Comparison of ENCODE assay signal across 8 cellular contexts in genomic region chr1:26771285-26771642, GRCh38. TPM values are rescaled to one million over a fixed set of nuclear protein-coding genes. Genes with fewer than 3 reads are reported as not detected.
DNase-seq lines count a peak whose midpoint lies in the region; ATAC-seq and TF ChIP-seq lines count a peak whose summit lies in the region.

No MANE protein-coding gene starts in this region.

- POLR2A ChIA-PET in HCT116 (lab: Charles Lee) = interaction anchor here (1.0 to 2.1 kb wide), 4 partner anchors 17 to 148 kb away, joined by 3 to 13 read pairs (median 4); partner anchors contain the start of gene PIGV
- POLR2A ChIA-PET in activated CD4-positive, alpha-beta memory T cell treated with anti-CD3 and anti-CD28 coated beads, Interleukin-2, amount 10 ng/mL, durations not matched to agents 7 days and 5 days (lab: Charles Lee) = interaction anchor here (1.7 kb wide), 1 partner anchor 17 kb away, joined by 10 read pairs; the partner anchor contains the start of gene PIGV

- peak overlapping the region; percentile 61 for H3K27ac Mint-ChIP-seq in activated CD4-positive, alpha-beta memory T cell treated with anti-CD3 and anti-CD28 coated beads, Interleukin-2, amount 10 ng/mL, durations not matched to agents 7 days and 5 days

- 33% methylated on average over 3 of the region's 3 CpGs for whole genome bisulfite sequencing in smooth muscle cell (ENCODE audit: low lambda C conversion rate)

- no peaks in the 10 kb centered on the region for H3K9me2 ChIP-seq in HCT116 (ENCODE audit: insufficient read depth)

- peaks cover 41% of the 10 kb centered on the region for H3F3A ChIP-seq in smooth muscle cell (ENCODE audit: low read depth)

- no peak overlapping the region for H2AFZ ChIP-seq in HCT116 (ENCODE audit: low read depth, low read length, poor library complexity, severe bottlenecking)
- H2AFZ ChIP-seq in smooth muscle cell (ENCODE audit: low read depth) = no peak overlapping the region

- BruUV-seq in HCT116 (replicated peaks; lab: Mats Ljungman, UMichigan) = no TSS peak

- H3K4me3 ChIP-seq in HCT116 (replicated peaks in 1 of 2; ENCODE audit: low read depth in 1 of 2, low read length in 2 of 2) (peak overlapping the region in 1 of 2 experiments; percentile 26; a peak in 2 of 4 replicates), smooth muscle cell (no peak overlapping the region)

- peaks cover 94% of the 10 kb centered on the region for H3K36me3 Mint-ChIP-seq in activated CD4-positive, alpha-beta memory T cell treated with anti-CD3 and anti-CD28 coated beads, Interleukin-2, amount 10 ng/mL, durations not matched to agents 7 days and 5 days (ENCODE audit: low read depth)

- H3K9me3 Mint-ChIP-seq in activated CD4-positive, alpha-beta memory T cell treated with anti-CD3 and anti-CD28 coated beads, Interleukin-2, amount 10 ng/mL, durations not matched to agents 7 days and 5 days = no peaks in the 10 kb centered on the region

- H3K27ac ChIP-seq in HCT116 (ENCODE audit: low read depth, low read length) (peak overlapping the region; percentile 52), smooth muscle cell (ENCODE audit: low read depth) (peak overlapping the region; percentile 93)

- intact Hi-C loops in HCT116 (cut with micrococcal nuclease) = loop anchor here (5.0 kb wide), 1 partner anchor 44 kb away; no protein-coding TSS in a partner anchor
- intact Hi-C loops in left ventricle myocardium superior (cut with micrococcal nuclease) = no loop called here

- no peak for TF ChIP-seq CTCF in HCT116 (IDR thresholded peaks at IDR 0.05 in 2 of 3, conservative IDR thresholded peaks at IDR 0.05 in 1 of 3; ENCODE audit: borderline replicate concordance in 1 of 3, insufficient read depth in 1 of 3, low read depth in 2 of 3, low read length in 2 of 3)
- no peak for TF ChIP-seq CTCF in smooth muscle cell (IDR thresholded peaks at IDR 0.05; ENCODE audit: borderline replicate concordance, insufficient read depth, poor library complexity, severe bottlenecking)

- peak; percentile 46 for ATAC-seq in HCT116
- peak; percentile 9 for ATAC-seq in left ventricle myocardium superior
- no peak for ATAC-seq in HG02885 (IDR thresholded peaks at IDR 0.05; ENCODE audit: poor library complexity, unreplicated experiment)

- H3K4me1 ChIP-seq in HCT116 (ENCODE audit: control insufficient read depth in 1 of 2, insufficient read depth in 2 of 2, low read length in 2 of 2) = peaks cover 21 to 59% of the 10 kb centered on the region in 2 experiments
- no peaks in the 10 kb centered on the region for H3K4me1 ChIP-seq in smooth muscle cell (ENCODE audit: low read depth)

- H3K4me3 Mint-ChIP-seq in activated CD4-positive, alpha-beta memory T cell treated with anti-CD3 and anti-CD28 coated beads, Interleukin-2, amount 10 ng/mL, durations not matched to agents 7 days and 5 days = no peak overlapping the region

- H3K4me1 Mint-ChIP-seq in activated CD4-positive, alpha-beta memory T cell treated with anti-CD3 and anti-CD28 coated beads, Interleukin-2, amount 10 ng/mL, durations not matched to agents 7 days and 5 days = peaks cover 16% of the 10 kb centered on the region

- H4K20me1 ChIP-seq in HCT116 (ENCODE audit: insufficient read depth) (no peaks in the 10 kb centered on the region), smooth muscle cell (ENCODE audit: low read depth) (peaks cover 78% of the 10 kb centered on the region)

- CTCF ChIA-PET in HCT116 (lab: Charles Lee) = interaction anchor here (1.6 kb wide), 1 partner anchor 18 kb away, joined by 5 read pairs; no protein-coding TSS in a partner anchor
- CTCF ChIA-PET in activated CD4-positive, alpha-beta memory T cell treated with anti-CD3 and anti-CD28 coated beads, Interleukin-2, amount 10 ng/mL, durations not matched to agents 7 days and 5 days (lab: Charles Lee) = interaction anchor here (1.4 kb wide), 1 partner anchor 18 kb away, joined by 4 read pairs; no protein-coding TSS in a partner anchor

- RAD21 ChIA-PET in HCT116 (lab: Charles Lee; ENCODE audit: low non-redundant PET in 1 of 2, low total read pairs in 2 of 2, uncharacterized antibody in 2 of 2, unreplicated experiment in 2 of 2) = interaction anchor here in 1 of 2 experiments (1.3 kb wide), 1 partner anchor 18 kb away, joined by 3 read pairs; no protein-coding TSS in a partner anchor

- peak overlapping the region; percentile 58 for H3K4me2 ChIP-seq in HCT116 (ENCODE audit: low read length)
- peak overlapping the region; percentile 46 for H3K4me2 ChIP-seq in smooth muscle cell

- no peaks in the 10 kb centered on the region for H3K27me3 Mint-ChIP-seq in activated CD4-positive, alpha-beta memory T cell treated with anti-CD3 and anti-CD28 coated beads, Interleukin-2, amount 10 ng/mL, durations not matched to agents 7 days and 5 days

- H3K36me3 ChIP-seq in HCT116 (ENCODE audit: control insufficient read depth in 1 of 2, insufficient read depth in 2 of 2, low read length in 2 of 2) = peaks cover 64 to 83% of the 10 kb centered on the region in 2 experiments
- peaks cover 12% of the 10 kb centered on the region for H3K36me3 ChIP-seq in smooth muscle cell (ENCODE audit: low read depth)

- TF ChIP-seq POLR2A in HCT116 (IDR thresholded peaks at IDR 0.05; ENCODE audit: borderline replicate concordance, extremely low read depth, insufficient read depth, insufficient read length) = no peak

- no peak for DNase-seq in HCT116 (ENCODE audit: low read depth, low spot score)
- no peak for DNase-seq in activated CD4-positive, alpha-beta memory T cell treated with anti-CD3 and anti-CD28 coated beads, Interleukin-2, amount 10 ng/mL, durations not matched to agents 7 days and 5 days
- no peak for DNase-seq in left ventricle myocardium superior
- no peak for DNase-seq in smooth muscle cell (lab: John Stamatoyannopoulos, UW; ENCODE audit: unreplicated experiment)
- no peak for DNase-seq in DMS114 treated with DMSO at 0.1 percent for 48 hours (lab: John Stamatoyannopoulos, UW; ENCODE audit: unreplicated experiment)
- no peak for DNase-seq in cortex of kidney (lab: John Stamatoyannopoulos, UW)
- no peak for DNase-seq in LoVo (ENCODE audit: low spot score)

- H3K9ac ChIP-seq in HCT116 (ENCODE audit: low read length) (peak overlapping the region; percentile 33; the same call in 1 of the 2 replicates), smooth muscle cell (ENCODE audit: low read depth) (peak overlapping the region; percentile 70)

- H3K9me3 ChIP-seq in HCT116 (ENCODE audit: control insufficient read depth in 1 of 2, insufficient read depth in 1 of 2, low read depth in 1 of 2, low read length in 2 of 2) (no peaks in the 10 kb centered on the region), smooth muscle cell (replicated peaks; ENCODE audit: low read depth) (no peaks in the 10 kb centered on the region)

- H3K79me2 ChIP-seq in HCT116 (ENCODE audit: insufficient read depth, low read length) = peaks cover 5% of the 10 kb centered on the region; the same call in 1 of the 2 replicates
- peaks cover 9% of the 10 kb centered on the region for H3K79me2 ChIP-seq in smooth muscle cell (ENCODE audit: low read depth)

- H3K27me3 ChIP-seq in HCT116 (ENCODE audit: insufficient read depth, low read length) (no peaks in the 10 kb centered on the region), smooth muscle cell (ENCODE audit: low read depth) (no peaks in the 10 kb centered on the region)

- TF ChIP-seq RAD21 in HCT116 (IDR thresholded peaks at IDR 0.05; ENCODE audit: low read depth) = no peak

TF ChIP-seq in HCT116, 20 proteins besides CTCF, POLR2A, EP300 and RAD21 (continues in another document):
- TF ChIP-seq CEBPB (IDR thresholded peaks at IDR 0.05; ENCODE audit: low read depth) (no peak), ZNF274 (IDR thresholded peaks at IDR 0.05; ENCODE audit: low read depth, low read length) (no peak), CBX3 (IDR thresholded peaks at IDR 0.05; ENCODE audit: low read depth) (no peak), MAX (IDR thresholded peaks at IDR 0.05) (no peak), SRF (IDR thresholded peaks at IDR 0.05; ENCODE audit: low read depth) (no peak), JUND (IDR thresholded peaks at IDR 0.05) (no peak), ZFX (IDR thresholded peaks at IDR 0.05) (no peak), EZH2phosphoT487 (IDR thresholded peaks at IDR 0.05; ENCODE audit: borderline replicate concordance) (no peak), ELF1 (IDR thresholded peaks at IDR 0.05; ENCODE audit: borderline replicate concordance, low read depth) (no peak)
- TF ChIP-seq, protein P1, sequence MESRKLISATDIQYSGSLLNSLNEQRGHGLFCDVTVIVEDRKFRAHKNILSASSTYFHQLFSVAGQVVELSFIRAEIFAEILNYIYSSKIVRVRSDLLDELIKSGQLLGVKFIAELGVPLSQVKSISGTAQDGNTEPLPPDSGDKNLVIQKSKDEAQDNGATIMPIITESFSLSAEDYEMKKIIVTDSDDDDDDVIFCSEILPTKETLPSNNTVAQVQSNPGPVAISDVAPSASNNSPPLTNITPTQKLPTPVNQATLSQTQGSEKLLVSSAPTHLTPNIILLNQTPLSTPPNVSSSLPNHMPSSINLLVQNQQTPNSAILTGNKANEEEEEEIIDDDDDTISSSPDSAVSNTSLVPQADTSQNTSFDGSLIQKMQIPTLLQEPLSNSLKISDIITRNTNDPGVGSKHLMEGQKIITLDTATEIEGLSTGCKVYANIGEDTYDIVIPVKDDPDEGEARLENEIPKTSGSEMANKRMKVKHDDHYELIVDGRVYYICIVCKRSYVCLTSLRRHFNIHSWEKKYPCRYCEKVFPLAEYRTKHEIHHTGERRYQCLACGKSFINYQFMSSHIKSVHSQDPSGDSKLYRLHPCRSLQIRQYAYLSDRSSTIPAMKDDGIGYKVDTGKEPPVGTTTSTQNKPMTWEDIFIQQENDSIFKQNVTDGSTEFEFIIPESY (IDR thresholded peaks at IDR 0.05; ENCODE audit: extremely low read depth, insufficient replicate concordance, low read length) = no peak

RNA-seq across cellular contexts. Expression of gene PIGV, which starts 16.5 kb away (rescaled TPM):
- total RNA-seq in HCT116 (2021; ENCODE audit: unreplicated experiment) (13.2 TPM), left ventricle myocardium superior (4.5 TPM), smooth muscle cell (9.9 and 13.8 TPM in 2 replicates)
- 13.8 and 16.8 TPM in 2 replicates for polyA plus RNA-seq in HCT116 (2012)
- total RNA-seq in activated CD4-positive, alpha-beta memory T cell treated with anti-CD3 and anti-CD28 coated beads, Interleukin-2, amount 10 ng/mL, durations not matched to agents 7 days and 5 days = 10 to 100 TPM; 16.6 to 16.9 TPM
- 8.7 and 9.4 TPM in 2 replicates for polyA plus RNA-seq in smooth muscle cell

RNA-seq across cellular contexts. Expression of gene ZDHHC18, which starts 55.2 kb away (rescaled TPM):
- total RNA-seq in HCT116 (2021; ENCODE audit: unreplicated experiment) (24.4 TPM), left ventricle myocardium superior (18.1 TPM), smooth muscle cell (16.7 and 52.5 TPM in 2 replicates)
- polyA plus RNA-seq in HCT116 (2012) = 30.7 and 39.9 TPM in 2 replicates
- 10 to 100 TPM; 73.3 to 76.3 TPM for total RNA-seq in activated CD4-positive, alpha-beta memory T cell treated with anti-CD3 and anti-CD28 coated beads, Interleukin-2, amount 10 ng/mL, durations not matched to agents 7 days and 5 days
- 20.3 and 20.8 TPM in 2 replicates for polyA plus RNA-seq in smooth muscle cell
